In genomic region chr9:18502546-18502945, GRCh38 we compare ENCODE assay signal across 23 cellular contexts. TPM values are rescaled to one million over a fixed set of nuclear protein-coding genes. Genes with fewer than 3 reads are reported as not detected.
DNase-seq lines count a peak whose midpoint lies in the region; ATAC-seq and TF ChIP-seq lines count a peak whose summit lies in the region.
"Had no signal": no experiment of that assay in that cellular context is flagged by ENCODE, and none has a peak within 500 bp of the region (broad histone marks: within the 10 kb centered on the region; RNA-seq: fewer than 3 reads in every experiment).

No MANE protein-coding gene starts in this region.

- DNase-seq in AG20443 (ENCODE audit: low spot score), result peak; percentile 25
- peak; percentile 46 to 73 for DNase-seq in HAP-1 (ENCODE audit: low spot score in 2 of 2)
- DNase-seq in adrenal gland, result peak in 4 of 7 donors; percentile 21 to 40 (median 23)
- DNase-seq in SK-N-DZ (ENCODE audit: low spot score), result no peak
- DNase-seq in MV-4-11 (lab: John Stamatoyannopoulos, UW), result no peak
- DNase-seq: C1 segment of cervical spinal cord; CD8-positive, alpha-beta memory T cell; DMS53; EL; H7; KG1; NCI-H1436; NCI-H2081; NCI-H2171 treated with DMSO at 0.1 percent for 48 hours; NCI-H446; NCI-H526 treated with DMSO at 0.1 percent for 48 hours; SJCRH30; SW 1271 had no signal

- ATAC-seq in HG03354 (IDR thresholded peaks at IDR 0.05; ENCODE audit: poor library complexity, severe bottlenecking, unreplicated experiment) (no peak), GM21528 (IDR thresholded peaks at IDR 0.05; ENCODE audit: low FRiP score, unreplicated experiment) (no peak)
- ATAC-seq: A549, Panc1 had no signal

- in situ Hi-C loops in HAP-1 (cut with MboI; ENCODE audit: low sequenced_read_pairs), result no loop called here

- TF ChIP-seq CTCF in adrenal gland (IDR thresholded peaks at IDR 0.05), result no peak

- peaks cover 20% of the 10 kb centered on the region for H3K4me1 ChIP-seq in HAP-1
- H3K4me1 ChIP-seq in adrenal gland (replicated peaks in 1 of 2), result peaks cover 0 to 4% of the 10 kb centered on the region in 2 donors
- H3K4me1 ChIP-seq in iPS-20b (ENCODE audit: insufficient read depth, low read length), result peaks cover 21% of the 10 kb centered on the region; the same call in 1 of the 2 replicates
- H3K4me1 ChIP-seq: A549, SJCRH30 had no signal

- 35 to 43% (median 41%) methylated on average over 3 of the region's 3 CpGs for WGBS in adrenal gland, 4 donors

- intact Hi-C loops in adrenal gland (cut with DNase I), result no loop called here

- H3K36me3 ChIP-seq in HAP-1 (replicated peaks) (no peaks in the 10 kb centered on the region), adrenal gland (replicated peaks in 1 of 2) (no peaks in the 10 kb centered on the region), iPS-20b (ENCODE audit: insufficient read depth, low read depth, low read length) (no peaks in the 10 kb centered on the region)
- H3K36me3 ChIP-seq: SJCRH30 had no signal

- TF ChIP-seq POLR2A in adrenal gland (IDR thresholded peaks at IDR 0.05), result peak in 1 of 2 donors; percentile 11

- no peak overlapping the region for H3K4me3 ChIP-seq in HAP-1
- peak overlapping the region in 1 of 4 donors; percentile 17 for H3K4me3 ChIP-seq in adrenal gland
- peak overlapping the region; percentile 34; the same call in 1 of the 2 replicates for H3K4me3 ChIP-seq in iPS-20b (ENCODE audit: low read length)
- H3K4me3 ChIP-seq: A549, SJCRH30 had no signal

- H3K9ac ChIP-seq in iPS-20b (ENCODE audit: low read depth, low read length), result no peak overlapping the region

- no peaks in the 10 kb centered on the region for H3K9me3 ChIP-seq in HAP-1
- no peaks in the 10 kb centered on the region for H3K9me3 ChIP-seq in adrenal gland (replicated peaks in 1 of 3)
- H3K9me3 ChIP-seq in iPS-20b (ENCODE audit: insufficient read depth, low read depth, low read length), result no peaks in the 10 kb centered on the region
- H3K9me3 ChIP-seq: A549, SJCRH30 had no signal

- H3K27me3 ChIP-seq in HAP-1 (ENCODE audit: low read depth) (no peaks in the 10 kb centered on the region), adrenal gland (no peaks in the 10 kb centered on the region), iPS-20b (ENCODE audit: insufficient read depth, low read length) (no peaks in the 10 kb centered on the region)
- H3K27me3 ChIP-seq: SJCRH30 had no signal

- H3K27ac ChIP-seq in adrenal gland (peak overlapping the region in 1 of 5 donors; percentile 12), iPS-20b (ENCODE audit: low read length) (no peak overlapping the region)
- H3K27ac ChIP-seq: A549, SJCRH30 had no signal

RNA-seq across cellular contexts. Expression of gene ADAMTSL1, which starts 28.6 kb away (rescaled TPM):
- total RNA-seq in adrenal gland, result 10 to 100 TPM; 13.3 to 38.1 (median 27.1) TPM
- polyA plus RNA-seq in adrenal gland, result 1 to 10 TPM; 4.9 to 9.9 (median 8.0) TPM
- polyA plus RNA-seq in SK-N-DZ (2014; cell fraction: cytosol; rRNA removed), result 6.4 and 8.4 TPM in 2 replicates
- 11.0 and 20.1 TPM in 2 replicates for polyA plus RNA-seq in SK-N-DZ (2014; cell fraction: nucleus; rRNA removed)
- total RNA-seq: CD8-positive, alpha-beta memory T cell had no signal
- polyA plus RNA-seq: CD8-positive, alpha-beta memory T cell had no signal

Comparison
In these comparisons a context has a peak if more than half of its experiments do, and no peak if none do; other contexts are left out.
1. DNase-seq: peak in AG20443 (single experiment), HAP-1 (2 of 2) and adrenal gland (4 of 7); none in SK-N-DZ (single experiment) and MV-4-11 (single experiment).